In the genomic region with DNA sequence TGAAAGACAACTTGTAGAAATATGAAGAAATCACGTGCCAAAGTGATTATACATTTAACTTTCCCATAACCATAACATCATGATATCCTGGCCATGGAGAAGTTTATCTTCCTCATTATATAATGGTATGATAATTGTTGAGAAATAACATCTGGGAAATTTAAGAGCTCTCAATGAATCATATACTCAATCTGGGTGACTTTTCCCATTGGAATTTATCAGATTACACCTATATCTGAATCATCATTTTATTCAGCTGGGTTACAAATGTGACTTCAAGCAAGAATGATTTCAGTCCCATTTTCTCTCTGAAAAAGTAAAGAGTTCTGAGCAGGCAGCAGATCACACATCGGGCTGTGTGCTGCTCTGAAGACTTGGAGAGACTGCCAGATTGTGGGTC, we compare ENCODE assay signal across 19 cellular contexts.
DNase-seq lines count a peak whose midpoint lies in the region; ATAC-seq and TF ChIP-seq lines count a peak whose summit lies in the region.
"Had no signal": no experiment of that assay in that cellular context is flagged by ENCODE, and none has a peak within 500 bp of the region (broad histone marks: within the 10 kb centered on the region; RNA-seq: fewer than 3 reads in every experiment).

No MANE protein-coding gene starts in this region.

- DNase-seq in GM23338 (ENCODE audit: low spot score) (no peak), SK-N-SH (no peak), fibroblast of pulmonary artery (ENCODE audit: low read depth) (peak; percentile 83), KBM-7 (no peak), NCI-H1048 (lab: John Stamatoyannopoulos, UW) (no peak)
- DNase-seq in activated CD8-positive, alpha-beta memory T cell treated with anti-CD3 and anti-CD28 coated beads, Interleukin-2, amount 50 U/mL, for 48 hours = no peak
- no peak for DNase-seq in activated T-cell treated with anti-CD3 and anti-CD28 coated beads, Interleukin-2, amount 50 U/mL, for 1 hour
- DNase-seq: activated CD4-positive, alpha-beta T cell treated with anti-CD3 and anti-CD28 coated beads for 48 hours; activated T-cell treated with anti-CD3 and anti-CD28 coated beads, Interleukin-2, amount 50 U/mL, for 4 hours; effector memory CD4-positive, alpha-beta T cell; left ventricle myocardium inferior; NCI-H146; NCI-H510A; stimulated activated naive CD8-positive, alpha-beta T cell treated with anti-CD3 and anti-CD28 coated beads, Interleukin-15, amount 100 ng/mL, for 72 hours; T-helper 2 cell had no signal

- H3K4me3 ChIP-seq in GM23338 (no peak overlapping the region), SK-N-SH (ENCODE audit: low read depth in 2 of 2, low read length in 1 of 2) (no peak overlapping the region), fibroblast of pulmonary artery (replicated peaks; ENCODE audit: low read depth, low read length) (no peak overlapping the region)
- H3K4me3 ChIP-seq: K562, left ventricle myocardium inferior had no signal

- H3K79me2 ChIP-seq in GM23338 (replicated peaks; ENCODE audit: insufficient read depth) = no peaks in the 10 kb centered on the region
- no peaks in the 10 kb centered on the region for H3K79me2 ChIP-seq in SK-N-SH (ENCODE audit: insufficient read depth)

- no peaks in the 10 kb centered on the region for H3K9me3 Mint-ChIP-seq in GM23338
- H3K9me3 Mint-ChIP-seq: stimulated activated naive CD8-positive, alpha-beta T cell treated with anti-CD3 and anti-CD28 coated beads, Interleukin-15, amount 100 ng/mL, for 72 hours had no signal

- no peak overlapping the region for H3K27ac Mint-ChIP-seq in GM23338
- H3K27ac Mint-ChIP-seq: natural killer cell treated with Interleukin-12 subunit alpha and Interleukin-12 subunit beta and Interleukin-15 and Interleukin-18, amount 100 ng/mL, for 72 hours; stimulated activated naive CD8-positive, alpha-beta T cell treated with anti-CD3 and anti-CD28 coated beads, Interleukin-15, amount 100 ng/mL, for 72 hours had no signal

- H3K36me3 Mint-ChIP-seq in GM23338 (ENCODE audit: low read depth) = peaks cover 1% of the 10 kb centered on the region; the same call in 1 of the 3 replicates
- H3K36me3 Mint-ChIP-seq: natural killer cell treated with Interleukin-12 subunit alpha and Interleukin-12 subunit beta and Interleukin-15 and Interleukin-18, amount 100 ng/mL, for 72 hours had no signal

- H3K4me3 Mint-ChIP-seq in GM23338 = no peak overlapping the region
- H3K4me3 Mint-ChIP-seq: activated T-cell treated with anti-CD3 and anti-CD28 coated beads, Interleukin-2, amount 50 U/mL, for 4 hours; natural killer cell treated with Interleukin-12 subunit alpha and Interleukin-12 subunit beta and Interleukin-15 and Interleukin-18, amount 100 ng/mL, for 72 hours; stimulated activated naive CD8-positive, alpha-beta T cell treated with anti-CD3 and anti-CD28 coated beads, Interleukin-15, amount 100 ng/mL, for 72 hours had no signal

- POLR2A ChIA-PET in SK-N-SH (lab: Yijun Ruan, JAX) = no interaction called here

- H3F3A ChIP-seq in GM23338 (replicated peaks; ENCODE audit: low read depth) (no peaks in the 10 kb centered on the region), SK-N-SH (replicated peaks; ENCODE audit: insufficient read depth) (peaks cover 42% of the 10 kb centered on the region)

- no peak for TF ChIP-seq CTCF in GM23338 (conservative IDR thresholded peaks at IDR 0.05; ENCODE audit: low read depth in 2 of 2)
- TF ChIP-seq CTCF in SK-N-SH (IDR thresholded peaks at IDR 0.05) = no peak
- no peak for TF ChIP-seq CTCF in fibroblast of pulmonary artery (IDR thresholded peaks at IDR 0.05; ENCODE audit: low read length, missing control alignments)

- no peaks in the 10 kb centered on the region; the same call in 1 of the 2 replicates for H3K9me3 ChIP-seq in SK-N-SH
- H3K9me3 ChIP-seq: left ventricle myocardium inferior had no signal

- H3K27me3 ChIP-seq in GM23338 (ENCODE audit: insufficient read depth) (no peaks in the 10 kb centered on the region), SK-N-SH (ENCODE audit: insufficient read depth) (no peaks in the 10 kb centered on the region)

- H3K4me1 ChIP-seq in GM23338 (ENCODE audit: insufficient read depth) = peaks cover 27% of the 10 kb centered on the region
- peaks cover 4 to 15% of the 10 kb centered on the region in 2 experiments for H3K4me1 ChIP-seq in SK-N-SH (ENCODE audit: control insufficient read depth in 1 of 2, insufficient read depth in 2 of 2, low read depth in 1 of 2, low read length in 1 of 2)
- H3K4me1 ChIP-seq: left ventricle myocardium inferior had no signal

- in situ Hi-C loops in KBM-7 (cut with MboI; ENCODE audit: low pct_unique_long_range_greater_than_20kb, low sequenced_read_pairs) = no loop called here

- TF ChIP-seq EP300 in SK-N-SH (IDR thresholded peaks at IDR 0.05; ENCODE audit: borderline replicate concordance in 1 of 2, low read depth in 1 of 2, low read length in 1 of 2) = peak; percentile 18 to 93; a peak in 2 of 4 replicates

- H4K20me1 ChIP-seq in GM23338 (replicated peaks; ENCODE audit: insufficient read depth) (no peaks in the 10 kb centered on the region), SK-N-SH (ENCODE audit: insufficient read depth) (no peaks in the 10 kb centered on the region)

- peak overlapping the region; percentile 60; the same call in 1 of the 2 replicates for H3K9ac ChIP-seq in SK-N-SH

- WGBS in SK-N-SH (ENCODE audit: low lambda C conversion rate) = 0% methylated on average over 2 of the region's 2 CpGs

- no peak for TF ChIP-seq RAD21 in SK-N-SH (IDR thresholded peaks at IDR 0.05; ENCODE audit: low read length)

- CTCF ChIA-PET in SK-N-SH (lab: Yijun Ruan, JAX) = interaction anchor here (0.9 to 2.2 kb wide), 3 partner anchors 9 to 812 kb away, joined by 4 read pairs; no protein-coding TSS in a partner anchor

- H3K9me2 ChIP-seq in GM23338 (ENCODE audit: insufficient read depth) (no peaks in the 10 kb centered on the region), SK-N-SH (no peaks in the 10 kb centered on the region)

- H3K4me2 ChIP-seq in GM23338 (no peak overlapping the region), SK-N-SH (peak overlapping the region; percentile 48; the same call in 1 of the 2 replicates)

- H3K4me1 Mint-ChIP-seq in GM23338 = peaks cover 25% of the 10 kb centered on the region
- H3K4me1 Mint-ChIP-seq: stimulated activated naive CD8-positive, alpha-beta T cell treated with anti-CD3 and anti-CD28 coated beads, Interleukin-15, amount 100 ng/mL, for 72 hours had no signal

- H3K27me3 Mint-ChIP-seq in GM23338 (ENCODE audit: insufficient read depth, low read depth, poor library complexity) = peaks cover 3% of the 10 kb centered on the region
- H3K27me3 Mint-ChIP-seq: natural killer cell treated with Interleukin-12 subunit alpha and Interleukin-12 subunit beta and Interleukin-15 and Interleukin-18, amount 100 ng/mL, for 72 hours; stimulated activated naive CD8-positive, alpha-beta T cell treated with anti-CD3 and anti-CD28 coated beads, Interleukin-15, amount 100 ng/mL, for 72 hours had no signal

- H3K27ac ChIP-seq in GM23338 (ENCODE audit: low read depth) (no peak overlapping the region), SK-N-SH (ENCODE audit: low read depth in 2 of 2, low read length in 1 of 2) (peak overlapping the region; percentile 25 to 99; a peak in 3 of 4 replicates)
- H3K27ac ChIP-seq: left ventricle myocardium inferior had no signal

- H3K36me3 ChIP-seq in GM23338 (ENCODE audit: insufficient read depth) (no peaks in the 10 kb centered on the region), SK-N-SH (replicated peaks in 1 of 2; ENCODE audit: control insufficient read depth in 1 of 2, insufficient read depth in 2 of 2, low read length in 1 of 2) (peaks cover 0 to 3% of the 10 kb centered on the region in 2 experiments)
- H3K36me3 ChIP-seq: left ventricle myocardium inferior had no signal

- H2AFZ ChIP-seq in GM23338 = peak overlapping the region; percentile 7; the same call in 1 of the 2 replicates
- peak overlapping the region; percentile 33; the same call in 1 of the 2 replicates for H2AFZ ChIP-seq in SK-N-SH (ENCODE audit: low read depth)

- no peak for ATAC-seq in GM23338
- ATAC-seq: activated T-cell treated with anti-CD3 and anti-CD28 coated beads, Interleukin-2, amount 50 U/mL, for 4 hours; K562; natural killer cell treated with Interleukin-12 subunit alpha and Interleukin-12 subunit beta and Interleukin-15 and Interleukin-18, amount 100 ng/mL, for 72 hours; Panc1; sciatic nerve; stimulated activated naive CD8-positive, alpha-beta T cell treated with anti-CD3 and anti-CD28 coated beads, Interleukin-15, amount 100 ng/mL, for 72 hours had no signal

TF ChIP-seq in GM23338, 12 proteins besides CTCF, POLR2A, EP300 and RAD21 (continues in another document):
- TF ChIP-seq POLR2AphosphoS5 (IDR thresholded peaks at IDR 0.05; ENCODE audit: low read depth) (no peak), NANOG (IDR thresholded peaks at IDR 0.05; ENCODE audit: borderline replicate concordance) (no peak)

TF ChIP-seq in SK-N-SH, 30 proteins besides CTCF, POLR2A, EP300 and RAD21 (continues in another document):
- TF ChIP-seq TAF1 (IDR thresholded peaks at IDR 0.05; ENCODE audit: borderline replicate concordance, low read depth, low read length) = no peak
- TF ChIP-seq, protein P1, sequence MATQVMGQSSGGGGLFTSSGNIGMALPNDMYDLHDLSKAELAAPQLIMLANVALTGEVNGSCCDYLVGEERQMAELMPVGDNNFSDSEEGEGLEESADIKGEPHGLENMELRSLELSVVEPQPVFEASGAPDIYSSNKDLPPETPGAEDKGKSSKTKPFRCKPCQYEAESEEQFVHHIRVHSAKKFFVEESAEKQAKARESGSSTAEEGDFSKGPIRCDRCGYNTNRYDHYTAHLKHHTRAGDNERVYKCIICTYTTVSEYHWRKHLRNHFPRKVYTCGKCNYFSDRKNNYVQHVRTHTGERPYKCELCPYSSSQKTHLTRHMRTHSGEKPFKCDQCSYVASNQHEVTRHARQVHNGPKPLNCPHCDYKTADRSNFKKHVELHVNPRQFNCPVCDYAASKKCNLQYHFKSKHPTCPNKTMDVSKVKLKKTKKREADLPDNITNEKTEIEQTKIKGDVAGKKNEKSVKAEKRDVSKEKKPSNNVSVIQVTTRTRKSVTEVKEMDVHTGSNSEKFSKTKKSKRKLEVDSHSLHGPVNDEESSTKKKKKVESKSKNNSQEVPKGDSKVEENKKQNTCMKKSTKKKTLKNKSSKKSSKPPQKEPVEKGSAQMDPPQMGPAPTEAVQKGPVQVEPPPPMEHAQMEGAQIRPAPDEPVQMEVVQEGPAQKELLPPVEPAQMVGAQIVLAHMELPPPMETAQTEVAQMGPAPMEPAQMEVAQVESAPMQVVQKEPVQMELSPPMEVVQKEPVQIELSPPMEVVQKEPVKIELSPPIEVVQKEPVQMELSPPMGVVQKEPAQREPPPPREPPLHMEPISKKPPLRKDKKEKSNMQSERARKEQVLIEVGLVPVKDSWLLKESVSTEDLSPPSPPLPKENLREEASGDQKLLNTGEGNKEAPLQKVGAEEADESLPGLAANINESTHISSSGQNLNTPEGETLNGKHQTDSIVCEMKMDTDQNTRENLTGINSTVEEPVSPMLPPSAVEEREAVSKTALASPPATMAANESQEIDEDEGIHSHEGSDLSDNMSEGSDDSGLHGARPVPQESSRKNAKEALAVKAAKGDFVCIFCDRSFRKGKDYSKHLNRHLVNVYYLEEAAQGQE (IDR thresholded peaks at IDR 0.05; ENCODE audit: low read depth, low read length) = no peak
- TF ChIP-seq POLR2AphosphoS5 (IDR thresholded peaks at IDR 0.05; ENCODE audit: low read depth, low read length) = peak; percentile 72; the same call in 1 of the 2 replicates
- no peak for TF ChIP-seq FOXJ3 (CRISPR knock-in tag; IDR thresholded peaks at IDR 0.05)
- no peak for TF ChIP-seq NRF1 (IDR thresholded peaks at IDR 0.05; ENCODE audit: low read depth, low read length)
